Comparison of ENCODE assay signal across 9 cellular contexts in genomic region chr9:123301936-123302335, GRCh38. TPM values are rescaled to one million over a fixed set of nuclear protein-coding genes. Genes with fewer than 3 reads are reported as not detected.
"Had no signal": no experiment of that assay in that cellular context is flagged by ENCODE, and none has a peak within 500 bp of the region (broad histone marks: within the 10 kb centered on the region; RNA-seq: fewer than 3 reads in every experiment).

No MANE protein-coding gene starts in this region.

RNA-seq across cellular contexts. Expression of gene CRB2, which starts 54.1 kb away (rescaled TPM):
- total RNA-seq: activated CD4-positive, alpha-beta T cell treated with anti-CD3 and anti-CD28 coated beads, Interleukin-2, amount 10 ng/mL, durations not matched to agents 7 days and 5 days; activated naive CD8-positive, alpha-beta T cell treated with anti-CD3 and anti-CD28 coated beads, Interleukin-2, amount 10 ng/mL, durations not matched to agents 7 days and 5 days; ascending aorta; dermis microvascular lymphatic vessel endothelial cell; foreskin keratinocyte; gastrocnemius medialis; T-helper 1 cell treated with Interleukin-12 subunit alpha and Interleukin-12 subunit beta and Interleukin-4 antibody, amounts not matched to agents 30 ng/mL and 1 ng/mL, for 36 hours; T-helper 2 cell treated with Interferon-gamma antibody and Interleukin-4, amounts not matched to agents 100 ng/mL and 5 ng/mL, for 36 hours had no signal
- polyA plus RNA-seq: foreskin keratinocyte, heart left ventricle had no signal
